In the genomic region with DNA sequence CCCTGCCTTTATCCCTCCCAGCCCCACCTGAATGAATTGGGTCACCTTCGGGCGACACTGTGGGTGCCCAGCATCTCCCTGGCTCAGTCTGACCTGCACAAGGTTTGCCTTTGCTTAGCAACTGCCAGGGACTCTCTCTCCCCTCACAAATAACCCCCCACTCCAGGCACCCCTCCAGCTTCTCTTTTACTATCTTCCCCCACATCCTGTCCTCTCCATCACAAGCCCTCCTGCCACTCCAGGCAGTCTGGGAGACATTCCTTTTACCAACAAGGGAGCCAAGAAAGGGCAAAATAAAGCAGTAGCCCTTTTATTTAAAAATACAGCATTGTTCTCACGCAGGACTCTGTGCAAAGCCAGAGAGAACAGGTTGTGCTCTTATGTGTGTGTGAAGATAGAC, we compare ENCODE assay signal across 30 cellular contexts. TPM values are rescaled to one million over a fixed set of nuclear protein-coding genes. Genes with fewer than 3 reads are reported as not detected.
"Had no signal": no experiment of that assay in that cellular context is flagged by ENCODE, and none has a peak within 500 bp of the region (broad histone marks: within the 10 kb centered on the region; RNA-seq: fewer than 3 reads in every experiment).

No MANE protein-coding gene starts in this region.

- H2AFZ ChIP-seq: hepatocyte had no signal

- H3K4me2 ChIP-seq: hepatocyte had no signal

- H3K36me3 Mint-ChIP-seq: activated CD8-positive, alpha-beta memory T cell treated with anti-CD3 and anti-CD28 coated beads, Interleukin-2, amount 10 ng/mL, durations not matched to agents 7 days and 5 days; activated naive CD8-positive, alpha-beta T cell treated with anti-CD3 and anti-CD28 coated beads for 36 hours; naive B cell; stimulated activated naive B cell treated with anti-CD40 and anti-IgM and Interleukin-4, amounts not matched to agents 10 μg/mL and 1 μg/mL and 100 μg/mL, for 72 hours had no signal

- DNase-seq: activated CD4-positive, alpha-beta T cell treated with anti-CD3 and anti-CD28 coated beads for 36 hours; activated CD4-positive, CD25-positive, alpha-beta regulatory T cell; activated CD8-positive, alpha-beta memory T cell treated with anti-CD3 and anti-CD28 coated beads, Interleukin-2, amount 10 ng/mL, durations not matched to agents 7 days and 5 days; activated CD8-positive, alpha-beta T cell treated with anti-CD3 and anti-CD28 coated beads, Interleukin-2, amount 10 ng/mL, durations not matched to agents 7 days and 5 days; activated naive CD4-positive, alpha-beta T cell treated with anti-CD3 and anti-CD28 coated beads for 36 hours; activated naive CD8-positive, alpha-beta T cell treated with anti-CD3 and anti-CD28 coated beads for 36 hours; activated T-cell treated with anti-CD3 and anti-CD28 coated beads, Interleukin-2, amount 50 U/mL, for 72 hours; adrenal gland; cortex of kidney; effector memory CD8-positive, alpha-beta T cell; kidney; left colon; mammary epithelial cell; naive B cell; nephron progenitor cell; stimulated activated CD4-positive, alpha-beta T cell treated with anti-CD3 and anti-CD28 coated beads, Interleukin-15, amount 100 ng/mL, for 24 hours; stimulated activated CD4-positive, alpha-beta T cell treated with anti-CD3 and anti-CD28 coated beads, Interleukin-2, amount 100 ng/mL, for 24 hours; stimulated activated naive B cell treated with anti-CD40 and anti-IgM and Interleukin-4, amounts not matched to agents 10 μg/mL and 1 μg/mL and 100 μg/mL, for 72 hours; stomach; trophoblast cell; uterus had no signal

- H3K27ac ChIP-seq: adrenal gland, gastroesophageal sphincter, hepatocyte, right atrium auricular region, stomach, uterus had no signal

- H3K9me3 ChIP-seq: adrenal gland, gastroesophageal sphincter, right atrium auricular region, stomach, uterus had no signal

- ATAC-seq: activated CD4-positive, alpha-beta T cell treated with anti-CD3 and anti-CD28 coated beads for 36 hours; activated CD8-positive, alpha-beta memory T cell treated with anti-CD3 and anti-CD28 coated beads, Interleukin-2, amount 10 ng/mL, durations not matched to agents 7 days and 5 days; activated CD8-positive, alpha-beta T cell treated with anti-CD3 and anti-CD28 coated beads, Interleukin-2, amount 10 ng/mL, durations not matched to agents 7 days and 5 days; activated T-cell treated with anti-CD3 and anti-CD28 coated beads, Interleukin-2, amount 50 U/mL, for 72 hours; effector memory CD8-positive, alpha-beta T cell; gastroesophageal sphincter; left colon; stimulated activated naive B cell treated with anti-CD40 and anti-IgM and Interleukin-4, amounts not matched to agents 10 μg/mL and 1 μg/mL and 100 μg/mL, for 72 hours had no signal

- H3K27me3 ChIP-seq: right atrium auricular region had no signal

- H3K9me3 Mint-ChIP-seq: activated naive CD4-positive, alpha-beta T cell treated with anti-CD3 and anti-CD28 coated beads for 36 hours; activated naive CD8-positive, alpha-beta T cell treated with anti-CD3 and anti-CD28 coated beads for 36 hours; activated T-cell treated with anti-CD3 and anti-CD28 coated beads, Interleukin-2, amount 50 U/mL, for 72 hours; effector memory CD8-positive, alpha-beta T cell; naive B cell; nephron progenitor cell; stimulated activated naive B cell treated with anti-CD40 and anti-IgM and Interleukin-4, amounts not matched to agents 10 μg/mL and 1 μg/mL and 100 μg/mL, for 72 hours had no signal

- H3K36me3 ChIP-seq: adrenal gland, gastroesophageal sphincter, right atrium auricular region, stomach, uterus had no signal

- H3K27ac Mint-ChIP-seq: activated CD4-positive, alpha-beta T cell treated with anti-CD3 and anti-CD28 coated beads for 36 hours; activated CD8-positive, alpha-beta memory T cell treated with anti-CD3 and anti-CD28 coated beads, Interleukin-2, amount 10 ng/mL, durations not matched to agents 7 days and 5 days; activated CD8-positive, alpha-beta T cell treated with anti-CD3 and anti-CD28 coated beads, Interleukin-2, amount 10 ng/mL, durations not matched to agents 7 days and 5 days; activated naive CD4-positive, alpha-beta T cell treated with anti-CD3 and anti-CD28 coated beads for 36 hours; activated naive CD8-positive, alpha-beta T cell treated with anti-CD3 and anti-CD28 coated beads for 36 hours; activated T-cell treated with anti-CD3 and anti-CD28 coated beads, Interleukin-2, amount 50 U/mL, for 72 hours; naive B cell; nephron progenitor cell; stimulated activated naive B cell treated with anti-CD40 and anti-IgM and Interleukin-4, amounts not matched to agents 10 μg/mL and 1 μg/mL and 100 μg/mL, for 72 hours had no signal

- H3K4me3 ChIP-seq: adrenal gland, gastroesophageal sphincter, hepatocyte, right atrium auricular region, stomach, uterus had no signal

- FAIRE-seq: astrocyte, endothelial cell of umbilical vein, kidney had no signal

- H3K79me2 ChIP-seq: hepatocyte had no signal

- H3K4me1 ChIP-seq: adrenal gland, uterus had no signal

- H3K4me3 Mint-ChIP-seq: activated CD4-positive, alpha-beta T cell treated with anti-CD3 and anti-CD28 coated beads for 36 hours; activated CD8-positive, alpha-beta memory T cell treated with anti-CD3 and anti-CD28 coated beads, Interleukin-2, amount 10 ng/mL, durations not matched to agents 7 days and 5 days; activated CD8-positive, alpha-beta T cell treated with anti-CD3 and anti-CD28 coated beads, Interleukin-2, amount 10 ng/mL, durations not matched to agents 7 days and 5 days; activated naive CD4-positive, alpha-beta T cell treated with anti-CD3 and anti-CD28 coated beads for 36 hours; activated naive CD8-positive, alpha-beta T cell treated with anti-CD3 and anti-CD28 coated beads for 36 hours; activated T-cell treated with anti-CD3 and anti-CD28 coated beads, Interleukin-2, amount 50 U/mL, for 72 hours; effector memory CD8-positive, alpha-beta T cell; nephron progenitor cell; stimulated activated naive B cell treated with anti-CD40 and anti-IgM and Interleukin-4, amounts not matched to agents 10 μg/mL and 1 μg/mL and 100 μg/mL, for 72 hours had no signal

RNA-seq across cellular contexts. Expression of gene LGR6, which starts 23.9 kb away (rescaled TPM):
- total RNA-seq: endothelial cell of umbilical vein; fibroblast of lung; fibroblast of villous mesenchyme; pulmonary artery endothelial cell; T-helper 1 cell treated with Interleukin-12 subunit alpha and Interleukin-12 subunit beta and Interleukin-4 antibody, amounts not matched to agents 30 ng/mL and 1 ng/mL, for 36 hours had no signal
- polyA plus RNA-seq: endothelial cell of umbilical vein had no signal

RNA-seq across cellular contexts. Expression of gene PTPN7, which starts 57.1 kb away (rescaled TPM):
- total RNA-seq: fibroblast of lung, fibroblast of villous mesenchyme, hepatocyte, mammary epithelial cell had no signal
- polyA plus RNA-seq: fibroblast of lung had no signal
